Comparison of ENCODE assay signal across 8 cellular contexts in the genomic region with DNA sequence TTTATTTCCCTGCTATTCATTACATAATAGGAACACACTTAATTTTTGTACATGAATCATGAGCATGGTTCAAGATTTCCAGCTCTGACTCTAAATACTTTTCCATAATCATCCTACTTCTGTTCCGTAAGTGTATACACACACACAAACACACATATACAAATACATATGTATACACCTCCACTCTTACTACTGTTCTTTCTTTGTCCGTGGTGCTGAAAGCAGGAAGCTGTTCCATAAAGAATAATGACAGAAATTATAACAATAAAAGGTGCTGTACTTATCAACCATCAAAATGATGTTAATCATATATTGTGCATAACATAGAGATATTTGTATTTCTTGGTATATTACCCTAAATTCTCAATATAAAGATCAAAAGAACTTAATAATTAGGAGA.
"Had no signal": no experiment of that assay in that cellular context is flagged by ENCODE, and none has a peak within 500 bp of the region (broad histone marks: within the 10 kb centered on the region; RNA-seq: fewer than 3 reads in every experiment).

No MANE protein-coding gene starts in this region.

- DNase-seq: IMR-90, KBM-7, KG1 had no signal

- H3K27ac ChIP-seq: HL-60, KMS-11 had no signal

- H3K27ac Mint-ChIP-seq: IgD-negative memory B cell had no signal

- H3K4me3 Mint-ChIP-seq: IgD-negative memory B cell had no signal

- H3K4me3 ChIP-seq: K562 had no signal

- ATAC-seq: HepG2, K562 had no signal

- H3K4me1 Mint-ChIP-seq: IgD-negative memory B cell had no signal

- H3K4me2 ChIP-seq: KMS-11 had no signal

- H3K27me3 Mint-ChIP-seq: IgD-negative memory B cell had no signal
